ENCODE assay signal across 6 cellular contexts in the genomic region with DNA sequence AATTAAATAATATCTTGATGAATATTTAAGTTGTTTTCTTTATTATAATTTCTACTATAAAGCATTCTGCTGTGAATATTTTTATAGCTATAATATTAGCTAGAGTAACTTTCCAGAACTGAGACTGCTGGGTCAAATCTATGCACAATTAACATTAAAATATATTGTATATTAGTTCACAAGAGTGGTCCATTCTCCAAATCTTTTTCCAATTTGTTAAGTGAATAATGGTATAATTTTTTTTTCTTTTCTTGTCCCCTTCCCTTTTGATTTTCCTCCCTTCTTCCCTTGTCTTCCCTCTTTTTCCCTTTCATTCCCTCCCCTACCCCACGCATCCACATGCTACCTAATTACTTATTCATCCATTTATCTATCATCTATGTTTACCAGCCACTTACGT.
"Had no signal": no experiment of that assay in that cellular context is flagged by ENCODE, and none has a peak within 500 bp of the region (broad histone marks: within the 10 kb centered on the region; RNA-seq: fewer than 3 reads in every experiment).

No MANE protein-coding gene starts in this region.

- DNase-seq: IMR-90, KBM-7 had no signal

- H3K27me3 Mint-ChIP-seq: IgD-negative memory B cell had no signal

- H3K4me3 Mint-ChIP-seq: IgD-negative memory B cell had no signal

- H3K4me3 ChIP-seq: K562 had no signal

- ATAC-seq: K562 had no signal

- H3K4me1 Mint-ChIP-seq: IgD-negative memory B cell had no signal

- H3K27ac ChIP-seq: HL-60 had no signal

- H3K27ac Mint-ChIP-seq: IgD-negative memory B cell had no signal

- H3K36me3 Mint-ChIP-seq: IgD-negative memory B cell had no signal

- FAIRE-seq: HTR-8/SVneo, K562 had no signal
